In genomic region chr2:42974697-42975357, GRCh38 we compare ENCODE assay signal across 1 cellular context.
TF ChIP-seq lines count a peak whose summit lies in the region.

No MANE protein-coding gene starts in this region.

TF ChIP-seq in HepG2, 621 proteins besides CTCF, POLR2A, EP300 and RAD21 (continued from another document and continues in another):
- TF ChIP-seq ZNF639 (CRISPR knock-in tag; conservative IDR thresholded peaks at IDR 0.05) (0 out of 2 replicates have a peak, but pooled peaks have one; percentile 12), HMGXB3 (CRISPR knock-in tag; IDR thresholded peaks at IDR 0.05; ENCODE audit: borderline replicate concordance) (0 out of 2 replicates have a peak, but pooled peaks have one; percentile 6), ZFAT (CRISPR knock-in tag; conservative IDR thresholded peaks at IDR 0.05) (no peak), ZNF362 (CRISPR knock-in tag; IDR thresholded peaks at IDR 0.05; ENCODE audit: borderline replicate concordance) (peak; percentile 71; the same call in 1 of the 2 replicates), ZNF800 (CRISPR knock-in tag; IDR thresholded peaks at IDR 0.05) (no peak), SRY (CRISPR knock-in tag; IDR thresholded peaks at IDR 0.05) (no peak; the same call in 1 of the 2 replicates), NFYC (CRISPR knock-in tag; IDR thresholded peaks at IDR 0.05) (peak; percentile 35; the same call in 1 of the 2 replicates), ZNF749 (CRISPR knock-in tag; IDR thresholded peaks at IDR 0.05; ENCODE audit: borderline replicate concordance) (0 out of 2 replicates have a peak, but pooled peaks have one; percentile 67), MAFG (CRISPR knock-in tag; IDR thresholded peaks at IDR 0.05) (no peak), KAT2B (IDR thresholded peaks at IDR 0.05; ENCODE audit: borderline replicate concordance, low read depth, low read length) (no peak), ZNF768 (CRISPR knock-in tag; IDR thresholded peaks at IDR 0.05) (peak; percentile 80; the same call in 1 of the 2 replicates), IRF9 (CRISPR knock-in tag; IDR thresholded peaks at IDR 0.05; ENCODE audit: borderline replicate concordance) (peak; percentile 71; the same call in 1 of the 2 replicates), NR2F1 (CRISPR knock-in tag; IDR thresholded peaks at IDR 0.05) (peak; percentile 46 to 72; a peak in 3 of 4 replicates), SNAPC4 (CRISPR knock-in tag; IDR thresholded peaks at IDR 0.05) (peak; percentile 61), GPBP1L1 (CRISPR knock-in tag; IDR thresholded peaks at IDR 0.05) (no peak), ZNF367 (CRISPR knock-in tag; IDR thresholded peaks at IDR 0.05; ENCODE audit: borderline replicate concordance) (peak; percentile 47; the same call in 1 of the 2 replicates), ZNF33B (CRISPR knock-in tag; IDR thresholded peaks at IDR 0.05) (peak; percentile 94; the same call in 1 of the 2 replicates), ZNF652 (CRISPR knock-in tag; IDR thresholded peaks at IDR 0.05; ENCODE audit: borderline replicate concordance, low read depth) (no peak; the same call in 1 of the 2 replicates), HOXA3 (CRISPR knock-in tag; IDR thresholded peaks at IDR 0.05) (peak; percentile 94), ZNF138 (CRISPR knock-in tag; IDR thresholded peaks at IDR 0.05; ENCODE audit: low read depth) (no peak), ATF3 (CRISPR knock-in tag; IDR thresholded peaks at IDR 0.05) (peak; percentile 25; the same call in 1 of the 2 replicates), U2AF1 (optimal IDR thresholded peaks at IDR 0.05; ENCODE audit: low read depth, low read length) (no peak), TEAD3 (CRISPR knock-in tag; optimal IDR thresholded peaks at IDR 0.05; ENCODE audit: borderline replicate concordance) (peak; percentile 97), FOXO4 (CRISPR knock-in tag; conservative IDR thresholded peaks at IDR 0.05) (no peak), ZNF260 (CRISPR knock-in tag; IDR thresholded peaks at IDR 0.05; ENCODE audit: borderline replicate concordance, low read depth) (no peak), MXI1 (IDR thresholded peaks at IDR 0.05; ENCODE audit: borderline replicate concordance, low read depth, low read length) (peak; percentile 78; the same call in 2 of the 3 replicates)
